ENCODE assay signal across 11 cellular contexts in genomic region chr22:28395920-28396447, GRCh38.
DNase-seq lines count a peak whose midpoint lies in the region; ATAC-seq and TF ChIP-seq lines count a peak whose summit lies in the region.
"Had no signal": no experiment of that assay in that cellular context is flagged by ENCODE, and none has a peak within 500 bp of the region (broad histone marks: within the 10 kb centered on the region; RNA-seq: fewer than 3 reads in every experiment).

No MANE protein-coding gene starts in this region.

- H3K4me1 Mint-ChIP-seq in natural killer cell treated with Interleukin-12 subunit alpha and Interleukin-12 subunit beta and Interleukin-15 and Interleukin-18, amount 100 ng/mL, for 72 hours (ENCODE audit: low read depth in 2 of 2): peaks cover 0 to 37% of the 10 kb centered on the region in 2 donors

- peaks cover 15 to 20% of the 10 kb centered on the region in 2 donors for H3K27me3 Mint-ChIP-seq in natural killer cell treated with Interleukin-12 subunit alpha and Interleukin-12 subunit beta and Interleukin-15 and Interleukin-18, amount 100 ng/mL, for 72 hours

- H3K27ac Mint-ChIP-seq in natural killer cell treated with Interleukin-12 subunit alpha and Interleukin-12 subunit beta and Interleukin-15 and Interleukin-18, amount 100 ng/mL, for 72 hours: peak overlapping the region; percentile 71 to 91

- peak; percentile 40 for DNase-seq in GM03348 (ENCODE audit: low spot score)
- peak; percentile 91 for DNase-seq in OCI-M1 (lab: John Stamatoyannopoulos, UW)
- peak; percentile 58 for DNase-seq in choroid plexus epithelial cell (ENCODE audit: low read depth)
- DNase-seq in natural killer cell treated with Interleukin-12 subunit alpha and Interleukin-12 subunit beta and Interleukin-15 and Interleukin-18, amount 100 ng/mL, for 72 hours (ENCODE audit: low spot score): no peak
- DNase-seq in GDM1 (lab: John Stamatoyannopoulos, UW): no peak
- DNase-seq in D341Med (ENCODE audit: low spot score): no peak
- DNase-seq in H7: no peak
- DNase-seq: activated effector memory CD4-positive, alpha-beta T cell treated with Interleukin-2 at 50 U/mL for 16 hours; NCI-H510A treated with DMSO at 0.1 percent for 48 hours; right cardiac atrium had no signal

- H3K27me3 ChIP-seq in H7 (ENCODE audit: control insufficient read depth, insufficient read depth, low read length): no peaks in the 10 kb centered on the region

- ATAC-seq in natural killer cell treated with Interleukin-12 subunit alpha and Interleukin-12 subunit beta and Interleukin-15 and Interleukin-18, amount 100 ng/mL, for 72 hours: peak; percentile 86 to 93
- no peak for ATAC-seq in HG03196 (IDR thresholded peaks at IDR 0.05; ENCODE audit: unreplicated experiment)

- TF ChIP-seq CTCF in choroid plexus epithelial cell (conservative IDR thresholded peaks at IDR 0.05; ENCODE audit: low read depth, low read length): no peak

- no peak overlapping the region for H3K4me3 ChIP-seq in choroid plexus epithelial cell (ENCODE audit: low read depth, low read length)
- no peak overlapping the region for H3K4me3 ChIP-seq in H7 (ENCODE audit: insufficient read depth, low read depth, low read length)

- H3K9me3 Mint-ChIP-seq in natural killer cell treated with Interleukin-12 subunit alpha and Interleukin-12 subunit beta and Interleukin-15 and Interleukin-18, amount 100 ng/mL, for 72 hours: peaks cover 3% of the 10 kb centered on the region

- H3K36me3 ChIP-seq in H7 (replicated peaks; ENCODE audit: control insufficient read depth, insufficient read depth, low read length): no peaks in the 10 kb centered on the region

- H3K4me3 Mint-ChIP-seq in natural killer cell treated with Interleukin-12 subunit alpha and Interleukin-12 subunit beta and Interleukin-15 and Interleukin-18, amount 100 ng/mL, for 72 hours: peak overlapping the region; percentile 47

- H3K36me3 Mint-ChIP-seq in natural killer cell treated with Interleukin-12 subunit alpha and Interleukin-12 subunit beta and Interleukin-15 and Interleukin-18, amount 100 ng/mL, for 72 hours: peaks cover 6% of the 10 kb centered on the region

Comparison
In these comparisons a context has a peak if more than half of its experiments do, and no peak if none do; other contexts are left out.
1. DNase-seq: peak in GM03348 (single experiment), OCI-M1 (single experiment) and choroid plexus epithelial cell (single experiment); none in natural killer cell treated with Interleukin-12 subunit alpha and Interleukin-12 subunit beta and Interleukin-15 and Interleukin-18, amount 100 ng/mL, for 72 hours (single experiment), GDM1 (single experiment), D341Med (single experiment) and H7 (single experiment).